Comparison of ENCODE assay signal across 1 cellular context in the genomic region with DNA sequence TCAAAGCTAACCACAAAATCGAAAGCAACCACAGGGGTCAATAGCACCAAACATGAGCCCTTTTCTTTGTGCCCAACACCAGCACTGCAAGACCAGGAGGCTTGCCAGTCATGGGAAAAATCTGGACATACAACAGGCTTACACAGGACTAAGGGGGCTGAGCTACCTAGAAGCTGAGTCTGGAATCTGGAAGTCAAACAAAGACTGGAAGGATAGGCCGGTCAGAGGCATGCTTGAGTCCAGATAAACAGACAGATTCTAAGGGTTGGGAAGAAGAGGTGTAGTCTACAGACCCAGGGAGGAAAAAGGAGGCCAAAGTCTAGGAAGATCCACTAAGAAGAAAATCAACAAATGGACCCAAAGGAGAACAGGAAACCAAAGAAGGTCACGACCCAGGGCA.
TF ChIP-seq lines count a peak whose summit lies in the region.

No MANE protein-coding gene starts in this region.

TF ChIP-seq in IMR-90, 13 proteins besides CTCF, POLR2A, EP300 and RAD21:
- TF ChIP-seq SMC3 (IDR thresholded peaks at IDR 0.05; ENCODE audit: low read depth, low read length) (no peak), FOS (IDR thresholded peaks at IDR 0.05; ENCODE audit: low read depth, low read length) (no peak), MAFK (IDR thresholded peaks at IDR 0.05; ENCODE audit: low read depth, low read length) (no peak), NFE2L2 (IDR thresholded peaks at IDR 0.05; ENCODE audit: low read depth, low read length) (no peak), RCOR1 (IDR thresholded peaks at IDR 0.05; ENCODE audit: insufficient replicate concordance, low read length) (no peak), MXI1 (IDR thresholded peaks at IDR 0.05; ENCODE audit: borderline replicate concordance, low read depth, low read length) (no peak), BHLHE40 (IDR thresholded peaks at IDR 0.05; ENCODE audit: low read depth, low read length) (no peak), RFX5 (IDR thresholded peaks at IDR 0.05; ENCODE audit: low read depth, low read length) (no peak), ELK1 (IDR thresholded peaks at IDR 0.05; ENCODE audit: borderline replicate concordance, low read depth, low read length) (no peak), CEBPB (IDR thresholded peaks at IDR 0.05; ENCODE audit: low read depth, low read length) (no peak), MAZ (IDR thresholded peaks at IDR 0.05; ENCODE audit: borderline replicate concordance, low read depth, low read length) (no peak), CHD1 (IDR thresholded peaks at IDR 0.05; ENCODE audit: low read depth, low read length) (no peak)
- TF ChIP-seq, protein P1, sequence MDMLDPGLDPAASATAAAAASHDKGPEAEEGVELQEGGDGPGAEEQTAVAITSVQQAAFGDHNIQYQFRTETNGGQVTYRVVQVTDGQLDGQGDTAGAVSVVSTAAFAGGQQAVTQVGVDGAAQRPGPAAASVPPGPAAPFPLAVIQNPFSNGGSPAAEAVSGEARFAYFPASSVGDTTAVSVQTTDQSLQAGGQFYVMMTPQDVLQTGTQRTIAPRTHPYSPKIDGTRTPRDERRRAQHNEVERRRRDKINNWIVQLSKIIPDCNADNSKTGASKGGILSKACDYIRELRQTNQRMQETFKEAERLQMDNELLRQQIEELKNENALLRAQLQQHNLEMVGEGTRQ (IDR thresholded peaks at IDR 0.05; ENCODE audit: low read depth, low read length): no peak
